In the genomic region with DNA sequence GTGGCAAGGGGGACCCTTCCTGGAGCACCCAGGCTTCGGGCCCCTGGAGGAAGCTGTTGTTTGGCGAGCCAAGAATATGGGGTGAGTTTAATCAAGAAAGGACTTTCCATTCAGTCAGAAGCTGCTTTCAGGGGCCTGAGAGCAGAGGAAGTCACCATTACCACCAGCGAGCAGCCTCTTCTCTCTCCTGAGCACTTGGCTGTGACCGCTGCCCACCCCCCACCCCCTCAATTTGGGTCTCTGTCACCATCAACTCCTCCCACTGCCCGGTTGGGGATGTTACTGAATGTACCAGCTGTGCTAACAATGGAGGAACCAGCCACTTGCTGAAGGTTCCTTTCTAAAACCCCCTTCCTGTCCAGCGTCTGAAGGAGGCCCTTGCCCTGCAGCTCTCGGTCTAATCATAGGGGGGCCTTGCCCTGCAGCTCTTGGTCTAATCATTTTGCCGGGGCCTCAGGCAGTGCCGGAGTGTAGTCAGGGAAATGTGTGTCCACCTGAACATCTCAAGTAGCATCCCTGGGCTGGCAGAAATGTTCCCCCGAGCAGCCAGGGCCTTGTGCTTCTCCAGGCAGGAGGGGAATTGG, we compare ENCODE assay signal across 8 cellular contexts. TPM values are rescaled to one million over a fixed set of nuclear protein-coding genes. Genes with fewer than 3 reads are reported as not detected.
DNase-seq lines count a peak whose midpoint lies in the region; ATAC-seq and TF ChIP-seq lines count a peak whose summit lies in the region.

No MANE protein-coding gene starts in this region.

- peak overlapping the region; percentile 94 for H3K27ac Mint-ChIP-seq in activated T-cell treated with anti-CD3 and anti-CD28 coated beads, Interleukin-2, amount 50 U/mL, for 72 hours
- peak overlapping the region; percentile 27 for H3K27ac Mint-ChIP-seq in neural crest cell (ENCODE audit: unreplicated experiment)
- H3K27ac Mint-ChIP-seq in type B pancreatic cell, result no peak overlapping the region

- peaks cover 2% of the 10 kb centered on the region for H3K9me3 ChIP-seq in trophoblast cell (ENCODE audit: insufficient read depth, low read depth, low read length)

- no peak overlapping the region for H3K4me3 ChIP-seq in trophoblast cell (ENCODE audit: low read depth, low read length)

- H3K4me1 Mint-ChIP-seq in activated T-cell treated with anti-CD3 and anti-CD28 coated beads, Interleukin-2, amount 50 U/mL, for 72 hours (ENCODE audit: low read depth), result peaks cover 50% of the 10 kb centered on the region
- peaks cover 24% of the 10 kb centered on the region for H3K4me1 Mint-ChIP-seq in neural crest cell
- H3K4me1 Mint-ChIP-seq in type B pancreatic cell (ENCODE audit: unreplicated experiment), result peaks cover 4% of the 10 kb centered on the region

- no peak overlapping the region for H3K14ac ChIP-seq in trophoblast cell (ENCODE audit: low read length)

- no peaks in the 10 kb centered on the region for H3K27me3 ChIP-seq in trophoblast cell (ENCODE audit: insufficient read depth, low read length)

- H2BK5ac ChIP-seq in trophoblast cell (ENCODE audit: low read depth, low read length, poor library complexity), result no peak overlapping the region

- TF ChIP-seq CTCF in GM10266 (IDR thresholded peaks at IDR 0.05; ENCODE audit: control insufficient read depth, insufficient read depth, low read depth, missing control alignments), result no peak
- TF ChIP-seq CTCF in neural crest cell (conservative IDR thresholded peaks at IDR 0.05), result no peak
- TF ChIP-seq CTCF in type B pancreatic cell (conservative IDR thresholded peaks at IDR 0.05), result no peak

- ATAC-seq in HG02610 (IDR thresholded peaks at IDR 0.05; ENCODE audit: unreplicated experiment), result peak; percentile 17
- ATAC-seq in activated T-cell treated with anti-CD3 and anti-CD28 coated beads, Interleukin-2, amount 50 U/mL, for 72 hours (replicated peaks in 1 of 2), result peak; percentile 43 to 52

- peaks cover 13% of the 10 kb centered on the region in 2 experiments for H3K4me1 ChIP-seq in trophoblast cell (ENCODE audit: control insufficient read depth in 1 of 2, insufficient read depth in 2 of 2, low read length in 2 of 2)

- no peak overlapping the region for H4K8ac ChIP-seq in trophoblast cell (ENCODE audit: low read depth, low read length)

- H3K18ac ChIP-seq in trophoblast cell (ENCODE audit: low read length), result no peak overlapping the region

- peak overlapping the region; percentile 83 to 97 for H3K4me3 Mint-ChIP-seq in activated T-cell treated with anti-CD3 and anti-CD28 coated beads, Interleukin-2, amount 50 U/mL, for 72 hours
- no peak overlapping the region for H3K4me3 Mint-ChIP-seq in neural crest cell
- H3K4me3 Mint-ChIP-seq in type B pancreatic cell, result no peak overlapping the region

- no peaks in the 10 kb centered on the region for H3K27me3 Mint-ChIP-seq in activated T-cell treated with anti-CD3 and anti-CD28 coated beads, Interleukin-2, amount 50 U/mL, for 72 hours (ENCODE audit: low read depth)
- H3K27me3 Mint-ChIP-seq in neural crest cell (ENCODE audit: low read depth) (peaks cover 2% of the 10 kb centered on the region), type B pancreatic cell (no peaks in the 10 kb centered on the region)

- H3K9me3 Mint-ChIP-seq in activated T-cell treated with anti-CD3 and anti-CD28 coated beads, Interleukin-2, amount 50 U/mL, for 72 hours, result no peaks in the 10 kb centered on the region
- H3K9me3 Mint-ChIP-seq in neural crest cell, result no peaks in the 10 kb centered on the region
- no peaks in the 10 kb centered on the region for H3K9me3 Mint-ChIP-seq in type B pancreatic cell

- H2AK5ac ChIP-seq in trophoblast cell (ENCODE audit: low read length), result no peak overlapping the region

- no peak overlapping the region for H4K91ac ChIP-seq in trophoblast cell (ENCODE audit: low read depth, low read length)

- H3K36me3 ChIP-seq in trophoblast cell (ENCODE audit: control insufficient read depth in 1 of 2, insufficient read depth in 2 of 2, low read length in 2 of 2), result no peaks in the 10 kb centered on the region

- no peak overlapping the region for H3K4ac ChIP-seq in trophoblast cell (ENCODE audit: low read depth, low read length)

- H3K36me3 Mint-ChIP-seq in activated T-cell treated with anti-CD3 and anti-CD28 coated beads, Interleukin-2, amount 50 U/mL, for 72 hours (ENCODE audit: insufficient read depth in 2 of 2), result peaks cover 2 to 6% of the 10 kb centered on the region in 2 donors
- H3K36me3 Mint-ChIP-seq in neural crest cell (ENCODE audit: low read depth) (no peaks in the 10 kb centered on the region), type B pancreatic cell (no peaks in the 10 kb centered on the region)

- H3K9ac ChIP-seq in trophoblast cell (ENCODE audit: low read length), result no peak overlapping the region

- H3K27ac ChIP-seq in trophoblast cell (ENCODE audit: low read depth, low read length), result no peak overlapping the region

- no peak overlapping the region for H2BK12ac ChIP-seq in trophoblast cell (ENCODE audit: low read length)

- DNase-seq in GM10266 (ENCODE audit: extremely low spot score) (peak; percentile 76), neural crest cell (ENCODE audit: low read depth, low spot score) (no peak), type B pancreatic cell (ENCODE audit: extremely low spot score, unreplicated experiment) (no peak), GM03348 (ENCODE audit: low spot score) (no peak), nucleus accumbens (lab: John Stamatoyannopoulos, UW) (no peak), trophoblast cell (no peak)
- peak; percentile 61 to 75 for DNase-seq in activated T-cell treated with anti-CD3 and anti-CD28 coated beads, Interleukin-2, amount 50 U/mL, for 72 hours

- WGBS in trophoblast cell (ENCODE audit: extremely low coverage, insufficient coverage, insufficient read length), result no CpG with 5 or more reads among the region's 10 CpGs

- H3K79me1 ChIP-seq in trophoblast cell (ENCODE audit: low read length), result no peaks in the 10 kb centered on the region

- no peak overlapping the region for H3K23ac ChIP-seq in trophoblast cell (ENCODE audit: low read length)

- H2BK120ac ChIP-seq in trophoblast cell (ENCODE audit: insufficient read depth, low read length, poor library complexity), result no peak overlapping the region

- no peak overlapping the region for H3K4me2 ChIP-seq in trophoblast cell (ENCODE audit: low read length)

- H4K12ac ChIP-seq in trophoblast cell (ENCODE audit: low read depth, low read length), result no peak overlapping the region

- H2AFZ ChIP-seq in trophoblast cell (ENCODE audit: insufficient read depth, low read length, poor library complexity), result no peak overlapping the region

- no peaks in the 10 kb centered on the region for H3K79me2 ChIP-seq in trophoblast cell (ENCODE audit: control insufficient read depth, insufficient read depth, low read length, poor library complexity)

RNA-seq across cellular contexts. Expression of a gene that starts 1.0 kb away (rescaled TPM):
- 10 to 100 TPM; 64.8 to 69.3 TPM for total RNA-seq in activated T-cell treated with anti-CD3 and anti-CD28 coated beads, Interleukin-2, amount 50 U/mL, for 72 hours
- total RNA-seq in neural crest cell (0.28 and 0.30 TPM in 2 replicates), type B pancreatic cell (ENCODE audit: low replicate concordance) (18.3 and 40.8 TPM in 2 replicates)
- polyA plus RNA-seq in trophoblast cell (2013), result 6.1 and 6.2 TPM in 2 replicates

RNA-seq across cellular contexts. Expression of a gene that starts 28.6 kb away (rescaled TPM):
- total RNA-seq in activated T-cell treated with anti-CD3 and anti-CD28 coated beads, Interleukin-2, amount 50 U/mL, for 72 hours, result not detected
- total RNA-seq in neural crest cell (not detected in 2 replicates), type B pancreatic cell (ENCODE audit: low replicate concordance) (0.33 TPM in 1 of 2 replicates, not detected in the other)
- polyA plus RNA-seq in trophoblast cell (2013), result 0.04 TPM in 1 of 2 replicates, not detected in the other

RNA-seq across cellular contexts. Expression of a gene that starts 48.0 kb away (rescaled TPM):
- 1 to 10 TPM in 1 of 2 donors, under 1 TPM in 1; 0.55 to 2.3 TPM for total RNA-seq in activated T-cell treated with anti-CD3 and anti-CD28 coated beads, Interleukin-2, amount 50 U/mL, for 72 hours
- total RNA-seq in neural crest cell, result 0.96 and 1.5 TPM in 2 replicates
- total RNA-seq in type B pancreatic cell (ENCODE audit: low replicate concordance), result 20.7 and 77.3 TPM in 2 replicates
- polyA plus RNA-seq in trophoblast cell (2013), result 0.21 and 0.26 TPM in 2 replicates

Comparison
In these comparisons a context has a peak if more than half of its experiments do, and no peak if none do; other contexts are left out.
1. DNase-seq: peak in GM10266 (single experiment) and activated T-cell treated with anti-CD3 and anti-CD28 coated beads, Interleukin-2, amount 50 U/mL, for 72 hours (2 of 2); none in neural crest cell (single experiment), type B pancreatic cell (single experiment), GM03348 (single experiment), nucleus accumbens (0 of 56) and trophoblast cell (0 of 2).
2. H3K4me3 Mint-ChIP-seq: peak in activated T-cell treated with anti-CD3 and anti-CD28 coated beads, Interleukin-2, amount 50 U/mL, for 72 hours (2 of 2); none in neural crest cell (single experiment) and type B pancreatic cell (single experiment).
3. RNA of a gene that starts 1.0 kb away (total RNA-seq): 64.8 to 69.3 TPM in activated T-cell treated with anti-CD3 and anti-CD28 coated beads, Interleukin-2, amount 50 U/mL, for 72 hours and 18.3 to 40.8 TPM in type B pancreatic cell; 0.28 to 0.30 TPM in neural crest cell; every median in the first group is over 10 times any median in the second.